ENCODE assay signal across 18 cellular contexts in genomic region chr16:68280160-68280559, GRCh38. TPM values are rescaled to one million over a fixed set of nuclear protein-coding genes. Genes with fewer than 3 reads are reported as not detected.
DNase-seq lines count a peak whose midpoint lies in the region; TF ChIP-seq lines count a peak whose summit lies in the region.
"Had no signal": no experiment of that assay in that cellular context is flagged by ENCODE, and none has a peak within 500 bp of the region (broad histone marks: within the 10 kb centered on the region; RNA-seq: fewer than 3 reads in every experiment).

No MANE protein-coding gene starts in this region.

- H4K20me1 ChIP-seq in SU-DHL-6 (ENCODE audit: low read depth, low read length) = no peaks in the 10 kb centered on the region

- H3K27me3 Mint-ChIP-seq in activated naive CD4-positive, alpha-beta T cell treated with anti-CD3 and anti-CD28 coated beads, Interleukin-2, amount 50 U/mL, for 24 hours = no peaks in the 10 kb centered on the region

- H3F3A ChIP-seq in SU-DHL-6 (ENCODE audit: insufficient read depth) = peaks cover 57% of the 10 kb centered on the region

- no peak overlapping the region for H2AFZ ChIP-seq in SU-DHL-6 (ENCODE audit: low read depth, low read length, severe bottlenecking)

- no peak for DNase-seq in activated naive CD4-positive, alpha-beta T cell treated with Interleukin-2 at 50 U/mL for 16 hours
- no peak for DNase-seq in adipocyte (ENCODE audit: low read depth)
- no peak for DNase-seq in testis
- DNase-seq in NCI-H2107 treated with DMSO at 0.1 percent for 48 hours (lab: John Stamatoyannopoulos, UW; ENCODE audit: unreplicated experiment) = no peak
- DNase-seq in brain microvascular endothelial cell = no peak
- DNase-seq: activated CD4-positive, CD25-positive, alpha-beta regulatory T cell treated with anti-CD3 and anti-CD28 coated beads, Interleukin-2, amount 50 U/mL, for 72 hours; DMS79 treated with DMSO at 0.1 percent for 48 hours; dorsolateral prefrontal cortex; foreskin melanocyte; NCI-H1694; NCI-H82; SJCRH30; stimulated activated CD4-positive, alpha-beta T cell treated with anti-CD3 and anti-CD28 coated beads, Interleukin-4, amount 100 ng/mL, for 24 hours had no signal

- H3K4me2 ChIP-seq in SU-DHL-6 (ENCODE audit: low read depth, low read length, poor library complexity, severe bottlenecking) = peak overlapping the region; percentile 74

- H3K27me3 ChIP-seq in SU-DHL-6 (ENCODE audit: low read length) = no peaks in the 10 kb centered on the region
- H3K27me3 ChIP-seq in adipocyte (replicated peaks; ENCODE audit: control insufficient read depth, insufficient read depth, low read length) = no peaks in the 10 kb centered on the region
- H3K27me3 ChIP-seq in subcutaneous abdominal adipose tissue (ENCODE audit: control insufficient read depth in 5 of 5, insufficient read depth in 4 of 5, low read length in 5 of 5) = no peaks in the 10 kb centered on the region
- H3K27me3 ChIP-seq in testis = no peaks in the 10 kb centered on the region
- no peaks in the 10 kb centered on the region for H3K27me3 ChIP-seq in brain microvascular endothelial cell (replicated peaks)
- H3K27me3 ChIP-seq: dorsolateral prefrontal cortex, SJCRH30, suprapubic skin had no signal

- H3K9ac ChIP-seq in SU-DHL-6 (ENCODE audit: low read length) = peak overlapping the region; percentile 31
- H3K9ac ChIP-seq in adipocyte (ENCODE audit: low read length) = peak overlapping the region; percentile 86
- peak overlapping the region in 1 of 5 donors; percentile 47 for H3K9ac ChIP-seq in subcutaneous abdominal adipose tissue (ENCODE audit: low read length in 5 of 5)

- TF ChIP-seq POLR2A in testis (IDR thresholded peaks at IDR 0.05) = no peak

- no peak for TF ChIP-seq CTCF in SU-DHL-6 (IDR thresholded peaks at IDR 0.05; ENCODE audit: insufficient read depth, low read length, poor library complexity, severe bottlenecking)
- TF ChIP-seq CTCF in testis (IDR thresholded peaks at IDR 0.05) = no peak
- TF ChIP-seq CTCF in brain microvascular endothelial cell (IDR thresholded peaks at IDR 0.05; ENCODE audit: low read depth, low read length, missing control alignments) = no peak

- intact Hi-C loops in testis (cut with DNase I; ENCODE audit: low total_unique reads) = no loop called here

- peaks cover 32% of the 10 kb centered on the region for H3K36me3 Mint-ChIP-seq in activated naive CD4-positive, alpha-beta T cell treated with anti-CD3 and anti-CD28 coated beads, Interleukin-2, amount 50 U/mL, for 24 hours

- H3K4me3 Mint-ChIP-seq in activated naive CD4-positive, alpha-beta T cell treated with anti-CD3 and anti-CD28 coated beads, Interleukin-2, amount 50 U/mL, for 24 hours = peak overlapping the region; percentile 40

- H3K9me3 ChIP-seq in SU-DHL-6 (ENCODE audit: insufficient read depth, low read length) (no peaks in the 10 kb centered on the region), adipocyte (ENCODE audit: control insufficient read depth, low read length) (no peaks in the 10 kb centered on the region), subcutaneous abdominal adipose tissue (ENCODE audit: control insufficient read depth in 5 of 5, low read length in 5 of 5) (no peaks in the 10 kb centered on the region), testis (no peaks in the 10 kb centered on the region)
- H3K9me3 ChIP-seq: SJCRH30, suprapubic skin had no signal

- WGBS in testis, 2 donors = 92 to 93% methylated on average over 5 of the region's 5 CpGs

- peak overlapping the region; percentile 98 for H3K27ac ChIP-seq in SU-DHL-6 (ENCODE audit: low read depth, low read length)
- H3K27ac ChIP-seq in subcutaneous abdominal adipose tissue (ENCODE audit: low read depth, low read length) = peak overlapping the region; percentile 91
- no peak overlapping the region for H3K27ac ChIP-seq in testis
- H3K27ac ChIP-seq in brain microvascular endothelial cell = no peak overlapping the region
- H3K27ac ChIP-seq: SJCRH30, suprapubic skin had no signal

- H3K4me1 ChIP-seq in adipocyte (ENCODE audit: control insufficient read depth, insufficient read depth, low read length) (peaks cover 77% of the 10 kb centered on the region), subcutaneous abdominal adipose tissue (ENCODE audit: control insufficient read depth in 5 of 5, insufficient read depth in 5 of 5, low read length in 5 of 5) (peaks cover 24 to 80% (median 74%) of the 10 kb centered on the region in 5 donors), testis (peaks cover 51% of the 10 kb centered on the region)

- H3K4me1 Mint-ChIP-seq in activated naive CD4-positive, alpha-beta T cell treated with anti-CD3 and anti-CD28 coated beads, Interleukin-2, amount 50 U/mL, for 24 hours = peaks cover 71% of the 10 kb centered on the region

- no peak overlapping the region for H3K4me3 ChIP-seq in SU-DHL-6 (ENCODE audit: insufficient read depth, low read length, poor library complexity, severe bottlenecking)
- H3K4me3 ChIP-seq in adipocyte (ENCODE audit: low read length) = no peak overlapping the region
- no peak overlapping the region for H3K4me3 ChIP-seq in subcutaneous abdominal adipose tissue (ENCODE audit: low read depth in 1 of 5, low read length in 5 of 5)
- no peak overlapping the region for H3K4me3 ChIP-seq in testis
- H3K4me3 ChIP-seq in brain microvascular endothelial cell (ENCODE audit: low read depth, low read length) = no peak overlapping the region
- H3K4me3 ChIP-seq: dorsolateral prefrontal cortex, SJCRH30, suprapubic skin had no signal

- H3K79me2 ChIP-seq in SU-DHL-6 (ENCODE audit: insufficient read depth, low read length) = peaks cover 52% of the 10 kb centered on the region

- H3K36me3 ChIP-seq in SU-DHL-6 (ENCODE audit: low read length) = no peaks in the 10 kb centered on the region
- peaks cover 52% of the 10 kb centered on the region for H3K36me3 ChIP-seq in adipocyte (ENCODE audit: control insufficient read depth, insufficient read depth, low read length, severe bottlenecking)
- peaks cover 3 to 26% (median 4%) of the 10 kb centered on the region in 5 donors for H3K36me3 ChIP-seq in subcutaneous abdominal adipose tissue (ENCODE audit: control insufficient read depth in 5 of 5, insufficient read depth in 5 of 5, low read length in 5 of 5)
- H3K36me3 ChIP-seq in testis (ENCODE audit: low read depth, missing control alignments) = no peaks in the 10 kb centered on the region
- H3K36me3 ChIP-seq in brain microvascular endothelial cell (replicated peaks) = peaks cover 32% of the 10 kb centered on the region
- H3K36me3 ChIP-seq: SJCRH30 had no signal

- H3K27ac Mint-ChIP-seq in activated naive CD4-positive, alpha-beta T cell treated with anti-CD3 and anti-CD28 coated beads, Interleukin-2, amount 50 U/mL, for 24 hours = peak overlapping the region; percentile 88

- no peaks in the 10 kb centered on the region for H3K9me3 Mint-ChIP-seq in activated naive CD4-positive, alpha-beta T cell treated with anti-CD3 and anti-CD28 coated beads, Interleukin-2, amount 50 U/mL, for 24 hours

- in situ Hi-C loops in brain microvascular endothelial cell (cut with HindIII; ENCODE audit: low pct_ligation_motif_present, low sequenced_read_pairs) = no loop called here

- no peaks in the 10 kb centered on the region for H3K9me2 ChIP-seq in SU-DHL-6 (replicated peaks; ENCODE audit: insufficient read depth, low read length)

RNA-seq across cellular contexts. Expression of gene SLC7A6, which starts 15.8 kb away (rescaled TPM):
- total RNA-seq in testis = 10 to 100 TPM; 42.2 to 48.6 TPM
- 28.6 TPM for polyA plus RNA-seq in testis (ENCODE audit: insufficient read depth, low read depth, low replicate concordance)

RNA-seq across cellular contexts. Expression of gene SLC7A6OS, which starts 30.6 kb away (rescaled TPM):
- 10 to 100 TPM; 24.3 to 25.8 TPM for total RNA-seq in testis
- polyA plus RNA-seq in testis (ENCODE audit: insufficient read depth, low read depth, low replicate concordance) = 14.7 TPM

RNA-seq across cellular contexts. Expression of gene PRMT7, which starts 30.7 kb away (rescaled TPM):
- total RNA-seq in testis = 100 to 1,000 TPM in 1 of 2 donors, 10 to 100 TPM in 1; 99.3 to 111 TPM
- 47.9 TPM for polyA plus RNA-seq in testis (ENCODE audit: insufficient read depth, low read depth, low replicate concordance)

RNA-seq across cellular contexts. Expression of gene PLA2G15, which starts 35.0 kb away (rescaled TPM):
- total RNA-seq in testis = 10 to 100 TPM; 37.2 to 44.7 TPM
- polyA plus RNA-seq in testis (ENCODE audit: insufficient read depth, low read depth, low replicate concordance) = 27.3 TPM

RNA-seq across cellular contexts. Expression of gene ESRP2, which starts 44.2 kb away (rescaled TPM):
- 10 to 100 TPM; 12.8 to 14.6 TPM for total RNA-seq in testis
- polyA plus RNA-seq in testis (ENCODE audit: insufficient read depth, low read depth, low replicate concordance) = 30.6 TPM
- polyA plus RNA-seq: neural cell had no signal

Comparison
In these comparisons a context has a peak if more than half of its experiments do, and no peak if none do; other contexts are left out.
1. H3K27ac ChIP-seq: peak in SU-DHL-6 (single experiment) and subcutaneous abdominal adipose tissue (single experiment); none in testis (0 of 2) and brain microvascular endothelial cell (single experiment).